ENCODE assay signal across 15 cellular contexts in the genomic region with DNA sequence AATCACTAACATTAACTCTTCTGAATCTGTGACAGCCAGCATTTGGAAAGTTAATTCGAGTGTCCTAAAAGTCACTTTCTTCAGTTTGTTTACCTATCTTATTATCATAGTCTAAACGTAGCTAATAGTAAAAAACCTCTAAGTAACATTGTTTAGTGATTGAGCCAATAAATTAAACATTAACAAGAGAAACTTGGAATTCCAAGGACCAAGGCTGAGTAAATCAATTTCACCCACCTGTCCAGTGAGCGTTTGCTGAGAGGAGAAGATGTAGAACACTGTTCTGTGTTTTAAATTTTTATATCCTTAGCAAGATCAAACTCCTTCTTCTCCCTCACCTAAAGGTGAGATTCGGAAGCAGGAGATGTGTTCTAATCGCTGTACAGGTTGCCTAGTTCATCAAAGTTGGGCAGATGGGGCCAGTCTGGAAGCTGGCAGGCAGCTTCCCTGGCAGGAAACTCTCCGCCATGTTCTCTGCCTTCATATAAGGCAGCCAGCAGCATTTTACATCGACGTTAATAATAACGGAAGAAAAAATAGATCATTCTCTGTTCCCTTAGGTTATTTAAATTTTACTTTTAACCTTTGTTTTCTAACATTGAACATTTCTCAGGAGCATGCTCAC.
DNase-seq lines count a peak whose midpoint lies in the region; ATAC-seq and TF ChIP-seq lines count a peak whose summit lies in the region.
"Had no signal": no experiment of that assay in that cellular context is flagged by ENCODE, and none has a peak within 500 bp of the region (broad histone marks: within the 10 kb centered on the region; RNA-seq: fewer than 3 reads in every experiment).

No MANE protein-coding gene starts in this region.

- 62 to 76% methylated on average over 8 to 9 of the region's 9 CpGs for WGBS in gastroesophageal sphincter (ENCODE audit: low coverage in 1 of 2), 2 donors

- H3K9me3 Mint-ChIP-seq in osteocyte (ENCODE audit: unreplicated experiment), result no peaks in the 10 kb centered on the region
- H3K9me3 Mint-ChIP-seq: HFFc6 had no signal

- H3K36me3 Mint-ChIP-seq in osteocyte (ENCODE audit: unreplicated experiment), result peaks cover 8% of the 10 kb centered on the region
- H3K36me3 Mint-ChIP-seq: CD4-positive, CD25-positive, alpha-beta regulatory T cell had no signal

- no peaks in the 10 kb centered on the region for H3K27me3 ChIP-seq in gastroesophageal sphincter
- H3K27me3 ChIP-seq in muscle layer of colon (ENCODE audit: control insufficient read depth in 1 of 2, insufficient read depth in 2 of 2, low read length in 2 of 2), result no peaks in the 10 kb centered on the region
- H3K27me3 ChIP-seq: BLaER1 treated with 17β-estradiol and CSF1 and Interleukin-3, amounts not matched to agents 10 nM and 100 nM had no signal

- H3K36me3 ChIP-seq in gastroesophageal sphincter (no peaks in the 10 kb centered on the region), muscle layer of colon (ENCODE audit: insufficient read depth, low read length) (no peaks in the 10 kb centered on the region)
- H3K36me3 ChIP-seq: BLaER1 treated with 17β-estradiol and CSF1 and Interleukin-3, amounts not matched to agents 10 nM and 100 nM had no signal

- H3K4me3 Mint-ChIP-seq in osteocyte (ENCODE audit: unreplicated experiment), result no peak overlapping the region
- H3K4me3 Mint-ChIP-seq: CD4-positive, CD25-positive, alpha-beta regulatory T cell; HFFc6 had no signal

- no peak for TF ChIP-seq EP300 in gastroesophageal sphincter (IDR thresholded peaks at IDR 0.05)

- no peaks in the 10 kb centered on the region for H3K27me3 Mint-ChIP-seq in osteocyte (ENCODE audit: unreplicated experiment)

- no peak for TF ChIP-seq POLR2A in gastroesophageal sphincter (IDR thresholded peaks at IDR 0.05)

- TF ChIP-seq CTCF in VCaP (conservative IDR thresholded peaks at IDR 0.05), result no peak
- TF ChIP-seq CTCF in gastroesophageal sphincter (IDR thresholded peaks at IDR 0.05), result no peak
- no peak for TF ChIP-seq CTCF in osteocyte (IDR thresholded peaks at IDR 0.05)

- ATAC-seq in gastroesophageal sphincter (no peak), GM18502 (IDR thresholded peaks at IDR 0.05; ENCODE audit: poor library complexity, unreplicated experiment) (no peak)
- ATAC-seq: A549, GM12878 had no signal

- DNase-seq in renal cortical epithelial cell (ENCODE audit: low read depth) (peak; percentile 58), osteocyte (ENCODE audit: extremely low spot score, unreplicated experiment) (no peak), AG08396 (ENCODE audit: low spot score) (no peak), A172 (ENCODE audit: low spot score) (no peak)
- DNase-seq: CD4-positive, CD25-positive, alpha-beta regulatory T cell; DMS 273 treated with DMSO at 0.1 percent for 48 hours; HCEC 1CT; HFFc6 had no signal

- peak overlapping the region; percentile 32; the same call in 1 of the 2 replicates for H3K27ac ChIP-seq in VCaP
- H3K27ac ChIP-seq in gastroesophageal sphincter, result peak overlapping the region in 3 of 4 donors; percentile 2 to 54 (median 37)
- H3K27ac ChIP-seq in muscle layer of colon (ENCODE audit: low read depth, low read length), result peak overlapping the region; percentile 39
- H3K27ac ChIP-seq: A549; BLaER1 treated with 17β-estradiol and CSF1 and Interleukin-3, amounts not matched to agents 10 nM and 100 nM had no signal

- H3K27ac Mint-ChIP-seq in osteocyte (ENCODE audit: unreplicated experiment), result no peak overlapping the region
- H3K27ac Mint-ChIP-seq: CD4-positive, CD25-positive, alpha-beta regulatory T cell; HFFc6 had no signal

- no peaks in the 10 kb centered on the region for H3K9me3 ChIP-seq in gastroesophageal sphincter
- no peaks in the 10 kb centered on the region for H3K9me3 ChIP-seq in muscle layer of colon (ENCODE audit: low read length)
- H3K9me3 ChIP-seq: A549; BLaER1 treated with 17β-estradiol and CSF1 and Interleukin-3, amounts not matched to agents 10 nM and 100 nM had no signal

- H3K9ac ChIP-seq in muscle layer of colon (ENCODE audit: low read length), result no peak overlapping the region
- H3K9ac ChIP-seq: BLaER1 treated with 17β-estradiol and CSF1 and Interleukin-3, amounts not matched to agents 10 nM and 100 nM had no signal

- H3K4me1 ChIP-seq in gastroesophageal sphincter, result peaks cover 2 to 49% (median 7%) of the 10 kb centered on the region in 3 donors
- peaks cover 27% of the 10 kb centered on the region for H3K4me1 ChIP-seq in muscle layer of colon (ENCODE audit: insufficient read depth, low read length)

- H3K4me3 ChIP-seq in gastroesophageal sphincter (no peak overlapping the region), muscle layer of colon (ENCODE audit: low read depth in 1 of 2, low read length in 2 of 2) (no peak overlapping the region)
- H3K4me3 ChIP-seq: A549; BLaER1 treated with 17β-estradiol and CSF1 and Interleukin-3, amounts not matched to agents 10 nM and 100 nM; GM12878 had no signal

- peaks cover 57% of the 10 kb centered on the region for H3K4me1 Mint-ChIP-seq in osteocyte (ENCODE audit: unreplicated experiment)
- H3K4me1 Mint-ChIP-seq: CD4-positive, CD25-positive, alpha-beta regulatory T cell had no signal
